In the genomic region with DNA sequence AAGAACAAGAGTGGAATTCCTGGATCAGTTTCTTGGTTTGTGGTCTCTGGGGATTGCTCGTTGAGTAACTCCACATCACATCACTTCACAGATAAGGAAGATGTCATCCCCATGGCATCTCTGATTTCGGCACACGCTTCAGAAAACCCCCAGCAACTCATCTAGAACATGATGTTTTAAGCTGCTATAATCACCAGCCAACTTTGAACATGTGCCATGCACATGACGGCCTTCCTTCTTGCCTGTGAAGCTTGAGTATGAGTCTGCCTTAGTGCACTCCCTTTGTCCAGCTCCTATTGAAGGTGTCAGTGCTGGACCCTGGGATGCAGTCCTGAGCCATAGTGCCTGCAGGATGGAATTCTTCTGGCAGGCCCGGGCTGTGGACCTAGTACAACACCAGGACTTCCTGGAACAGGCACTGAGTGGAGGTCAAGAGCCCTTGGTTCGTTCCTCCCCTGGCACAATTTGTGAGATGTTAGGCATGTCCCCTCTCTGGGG, we compare ENCODE assay signal across 13 cellular contexts.
DNase-seq lines count a peak whose midpoint lies in the region; ATAC-seq, FAIRE-seq and TF ChIP-seq lines count a peak whose summit lies in the region.
"Had no signal": no experiment of that assay in that cellular context is flagged by ENCODE, and none has a peak within 500 bp of the region (broad histone marks: within the 10 kb centered on the region; RNA-seq: fewer than 3 reads in every experiment).

No MANE protein-coding gene starts in this region.

- H3K4me1 Mint-ChIP-seq in activated naive CD8-positive, alpha-beta T cell (ENCODE audit: low read depth), result peaks cover 22% of the 10 kb centered on the region

- peaks cover 3% of the 10 kb centered on the region for H3K9me3 Mint-ChIP-seq in activated naive CD8-positive, alpha-beta T cell (ENCODE audit: low read depth)

- peak overlapping the region in 1 of 2 donors; percentile 84 for H3K27ac ChIP-seq in small intestine (ENCODE audit: low read depth in 1 of 2, low read length in 1 of 2)
- H3K27ac ChIP-seq: ascending aorta had no signal

- no peaks in the 10 kb centered on the region for H3K27me3 Mint-ChIP-seq in activated naive CD8-positive, alpha-beta T cell

- no peak for TF ChIP-seq CTCF in AG04449 (IDR thresholded peaks at IDR 0.05; ENCODE audit: insufficient read depth, low read length, missing control alignments)

- peaks cover 0 to 5% of the 10 kb centered on the region in 2 donors for H3K4me1 ChIP-seq in small intestine (ENCODE audit: control insufficient read depth in 2 of 2, insufficient read depth in 1 of 2, low read depth in 1 of 2, low read length in 1 of 2)
- H3K4me1 ChIP-seq: ascending aorta had no signal

- no peak for FAIRE-seq in small intestine (lab: Jason Lieb, UNC)

- POLR2A ChIA-PET in AG04449 (lab: Yijun Ruan, JAX), result no interaction called here

- H3K27ac Mint-ChIP-seq in activated naive CD8-positive, alpha-beta T cell, result peak overlapping the region; percentile 19
- H3K27ac Mint-ChIP-seq: immature natural killer cell had no signal

- no peaks in the 10 kb centered on the region for H3K36me3 ChIP-seq in small intestine (ENCODE audit: control insufficient read depth in 2 of 2, insufficient read depth in 2 of 2, low read length in 2 of 2)
- H3K36me3 ChIP-seq: ascending aorta had no signal

- no peaks in the 10 kb centered on the region for H3K27me3 ChIP-seq in small intestine (ENCODE audit: control insufficient read depth in 2 of 2, insufficient read depth in 2 of 2, low read length in 2 of 2)
- H3K27me3 ChIP-seq: ascending aorta had no signal

- DNase-seq in AG04449 (ENCODE audit: low read depth, low spot score) (peak; percentile 71), GM04504 (ENCODE audit: low read depth) (peak; percentile 89), kidney glomerular epithelial cell (lab: John Stamatoyannopoulos, UW) (peak; percentile 41), islet precursor cell (no peak), nucleus accumbens (lab: John Stamatoyannopoulos, UW) (no peak), small intestine (no peak)
- DNase-seq: immature natural killer cell; NCI-H1105 treated with DMSO at 0.1 percent for 48 hours; NK-92 treated with Interleukin-12 subunit alpha and Interleukin-12 subunit beta, amount 100 ng/mL, for 24 hours; stimulated activated CD4-positive, alpha-beta T cell treated with anti-CD3 and anti-CD28 coated beads, Interleukin-4, amount 100 ng/mL, for 24 hours had no signal

- WGBS in small intestine, 3 donors, result 85 to 96% (median 92%) methylated on average over 6 of the region's 6 CpGs

- CTCF ChIA-PET in AG04449 (lab: Yijun Ruan, JAX), result interaction anchor here (0.8 kb wide), 1 partner anchor 105 kb away, joined by 3 read pairs; no protein-coding TSS in a partner anchor

- H3K4me3 Mint-ChIP-seq in activated naive CD8-positive, alpha-beta T cell, result no peak overlapping the region
- H3K4me3 Mint-ChIP-seq: immature natural killer cell had no signal

- H3K9me3 ChIP-seq in small intestine (ENCODE audit: control insufficient read depth, low read depth), result no peaks in the 10 kb centered on the region
- H3K9me3 ChIP-seq: ascending aorta had no signal

- H3K36me3 Mint-ChIP-seq in activated naive CD8-positive, alpha-beta T cell, result peaks cover 8% of the 10 kb centered on the region

- H3K4me3 ChIP-seq in AG04449 (ENCODE audit: low read depth, low read length), result no peak overlapping the region
- H3K4me3 ChIP-seq in small intestine (ENCODE audit: low read depth in 1 of 2, low read length in 2 of 2), result no peak overlapping the region
- H3K4me3 ChIP-seq: ascending aorta had no signal

- ATAC-seq in esophagus mucosa, result no peak

Comparison
In these comparisons a context has a peak if more than half of its experiments do, and no peak if none do; other contexts are left out.
1. DNase-seq: peak in AG04449 (single experiment), GM04504 (single experiment) and kidney glomerular epithelial cell (single experiment); none in islet precursor cell (single experiment), nucleus accumbens (0 of 56) and small intestine (single experiment).